ENCODE assay signal across 9 cellular contexts in genomic region chr1:36207339-36207738, GRCh38. TPM values are rescaled to one million over a fixed set of nuclear protein-coding genes. Genes with fewer than 3 reads are reported as not detected.
DNase-seq lines count a peak whose midpoint lies in the region; ATAC-seq, FAIRE-seq and TF ChIP-seq lines count a peak whose summit lies in the region.
"Had no signal": no experiment of that assay in that cellular context is flagged by ENCODE, and none has a peak within 500 bp of the region (broad histone marks: within the 10 kb centered on the region; RNA-seq: fewer than 3 reads in every experiment).

No MANE protein-coding gene starts in this region.

- peak overlapping the region; percentile 69 for H3K27ac Mint-ChIP-seq in activated CD4-positive, alpha-beta T cell treated with anti-CD3 and anti-CD28 coated beads, Interleukin-2, amount 10 ng/mL, durations not matched to agents 24 days and 14 days

- H3K4me1 Mint-ChIP-seq in activated CD4-positive, alpha-beta T cell treated with anti-CD3 and anti-CD28 coated beads, Interleukin-2, amount 10 ng/mL, durations not matched to agents 24 days and 14 days: peaks cover 11% of the 10 kb centered on the region

- H3K36me3 ChIP-seq in breast epithelium (no peaks in the 10 kb centered on the region), right lobe of liver (no peaks in the 10 kb centered on the region), upper lobe of left lung (no peaks in the 10 kb centered on the region)

- ATAC-seq in right lobe of liver (peak; percentile 72 to 89 (median 74)), upper lobe of left lung (ENCODE audit: low FRiP score in 2 of 2) (peak; percentile 58 to 67)

- H3K36me3 Mint-ChIP-seq in activated CD4-positive, alpha-beta T cell treated with anti-CD3 and anti-CD28 coated beads, Interleukin-2, amount 10 ng/mL, durations not matched to agents 24 days and 14 days (ENCODE audit: low read depth): no peaks in the 10 kb centered on the region

- no peak for DNase-seq in activated CD4-positive, alpha-beta T cell treated with anti-CD3 and anti-CD28 coated beads, Interleukin-2, amount 10 ng/mL, durations not matched to agents 24 days and 14 days
- DNase-seq in activated CD4-positive, alpha-beta T cell treated with anti-CD3 and anti-CD28 coated beads for 4 hours: no peak
- peak; percentile 88 to 90 for DNase-seq in breast epithelium (ENCODE audit: low spot score in 2 of 2)
- peak in 2 of 3 donors; percentile 61 to 73 for DNase-seq in right lobe of liver
- peak in 1 of 2 donors; percentile 71 for DNase-seq in upper lobe of left lung
- DNase-seq in GM12892 (ENCODE audit: insufficient read length): no peak
- no peak for DNase-seq in inferior parietal cortex (ENCODE audit: extremely low spot score)
- no peak for DNase-seq in OCI-M2 (lab: John Stamatoyannopoulos, UW; ENCODE audit: unreplicated experiment)
- DNase-seq: activated effector memory CD4-positive, alpha-beta T cell treated with Interleukin-2 at 50 U/mL for 16 hours had no signal

- no peaks in the 10 kb centered on the region for H3K27me3 Mint-ChIP-seq in activated CD4-positive, alpha-beta T cell treated with anti-CD3 and anti-CD28 coated beads, Interleukin-2, amount 10 ng/mL, durations not matched to agents 24 days and 14 days

- H3K27ac ChIP-seq in breast epithelium (peak overlapping the region; percentile 90 to 96), right lobe of liver (no peak overlapping the region), upper lobe of left lung (peak overlapping the region in 2 of 4 donors; percentile 14 to 26)

- whole genome bisulfite sequencing in right lobe of liver (ENCODE audit: insufficient coverage, low coverage, low lambda C conversion rate, missing lambda C conversion rate): 17% methylated on average over 3 of the region's 6 CpGs
- WGBS in upper lobe of left lung, 2 donors: 48 to 58% methylated on average over 6 of the region's 6 CpGs

- peaks cover 5 to 27% of the 10 kb centered on the region in 2 donors for H3K4me1 ChIP-seq in breast epithelium
- H3K4me1 ChIP-seq in right lobe of liver: peaks cover 0 to 18% (median 3%) of the 10 kb centered on the region in 4 donors
- peaks cover 20 to 23% (median 22%) of the 10 kb centered on the region in 4 donors for H3K4me1 ChIP-seq in upper lobe of left lung

- TF ChIP-seq POLR2A in breast epithelium (IDR thresholded peaks at IDR 0.05) (no peak), right lobe of liver (IDR thresholded peaks at IDR 0.05) (no peak), upper lobe of left lung (IDR thresholded peaks at IDR 0.05) (no peak), GM12892 (IDR thresholded peaks at IDR 0.05; ENCODE audit: low read depth, low read length) (no peak)

- no peaks in the 10 kb centered on the region for H3K27me3 ChIP-seq in breast epithelium
- no peaks in the 10 kb centered on the region for H3K27me3 ChIP-seq in right lobe of liver
- no peaks in the 10 kb centered on the region for H3K27me3 ChIP-seq in upper lobe of left lung

- H3K9me3 Mint-ChIP-seq in activated CD4-positive, alpha-beta T cell treated with anti-CD3 and anti-CD28 coated beads, Interleukin-2, amount 10 ng/mL, durations not matched to agents 24 days and 14 days: no peaks in the 10 kb centered on the region

- intact Hi-C loops in activated CD4-positive, alpha-beta T cell treated with anti-CD3 and anti-CD28 coated beads, Interleukin-2, amount 10 ng/mL, durations not matched to agents 24 days and 14 days (cut with micrococcal nuclease): loop anchor here (5.0 kb wide), 1 partner anchor 75 kb away; no protein-coding TSS in a partner anchor
- intact Hi-C loops in breast epithelium (cut with DNase I; ENCODE audit: low total_unique reads): no loop called here
- intact Hi-C loops in right lobe of liver (cut with DNase I): no loop called here

- TF ChIP-seq CTCF in breast epithelium (IDR thresholded peaks at IDR 0.05) (no peak), right lobe of liver (IDR thresholded peaks at IDR 0.05) (no peak), upper lobe of left lung (IDR thresholded peaks at IDR 0.05) (no peak)

- no peaks in the 10 kb centered on the region for H3K9me3 ChIP-seq in breast epithelium
- H3K9me3 ChIP-seq in right lobe of liver: no peaks in the 10 kb centered on the region
- H3K9me3 ChIP-seq in upper lobe of left lung: no peaks in the 10 kb centered on the region

- H3K4me3 Mint-ChIP-seq in activated CD4-positive, alpha-beta T cell treated with anti-CD3 and anti-CD28 coated beads, Interleukin-2, amount 10 ng/mL, durations not matched to agents 24 days and 14 days: no peak overlapping the region

- FAIRE-seq in GM12892 (lab: Jason Lieb, UNC): no peak

- TF ChIP-seq EP300 in upper lobe of left lung (IDR thresholded peaks at IDR 0.05): no peak

- H3K4me3 ChIP-seq in breast epithelium (peak overlapping the region in 2 of 3 donors; percentile 32 to 49), right lobe of liver (no peak overlapping the region), upper lobe of left lung (no peak overlapping the region)

RNA-seq across cellular contexts. Expression of gene THRAP3, which starts 16.9 kb away (rescaled TPM):
- total RNA-seq in activated CD4-positive, alpha-beta T cell treated with anti-CD3 and anti-CD28 coated beads, Interleukin-2, amount 10 ng/mL, durations not matched to agents 24 days and 14 days: 157 and 161 TPM in 2 replicates
- total RNA-seq in breast epithelium (100 to 1,000 TPM in 2 of 3 donors, 10 to 100 TPM in 1; 81.6 to 128 (median 122) TPM), right lobe of liver (10 to 100 TPM; 33.7 to 53.6 (median 40.7) TPM), upper lobe of left lung (10 to 100 TPM; 55.0 to 91.1 (median 84.0) TPM)
- polyA plus RNA-seq in GM12892 (2012; ENCODE audit: missing spikeins): 58.4 TPM

RNA-seq across cellular contexts. Expression of gene MAP7D1, which starts 51.4 kb away (rescaled TPM):
- total RNA-seq in activated CD4-positive, alpha-beta T cell treated with anti-CD3 and anti-CD28 coated beads, Interleukin-2, amount 10 ng/mL, durations not matched to agents 24 days and 14 days: 170 and 177 TPM in 2 replicates
- total RNA-seq in breast epithelium (10 to 100 TPM; 67.4 to 78.0 (median 68.6) TPM), right lobe of liver (10 to 100 TPM; 10.2 to 28.2 (median 15.8) TPM), upper lobe of left lung (100 to 1,000 TPM; 129 to 290 (median 153) TPM)
- 30.7 TPM for polyA plus RNA-seq in GM12892 (2012; ENCODE audit: missing spikeins)

RNA-seq across cellular contexts. Expression of gene TRAPPC3, which starts 58.1 kb away (rescaled TPM):
- total RNA-seq in activated CD4-positive, alpha-beta T cell treated with anti-CD3 and anti-CD28 coated beads, Interleukin-2, amount 10 ng/mL, durations not matched to agents 24 days and 14 days: 71.2 and 72.4 TPM in 2 replicates
- 100 to 1,000 TPM; 107 to 118 (median 116) TPM for total RNA-seq in breast epithelium
- 10 to 100 TPM; 26.0 to 52.4 (median 30.9) TPM for total RNA-seq in right lobe of liver
- 100 to 1,000 TPM in 2 of 6 donors, 10 to 100 TPM in 4; 65.8 to 120 (median 75.5) TPM for total RNA-seq in upper lobe of left lung
- 49.4 TPM for polyA plus RNA-seq in GM12892 (2012; ENCODE audit: missing spikeins)

Comparison
In these comparisons a context has a peak if more than half of its experiments do, and no peak if none do; other contexts are left out.
1. DNase-seq: peak in breast epithelium (2 of 2) and right lobe of liver (2 of 3); none in activated CD4-positive, alpha-beta T cell treated with anti-CD3 and anti-CD28 coated beads, Interleukin-2, amount 10 ng/mL, durations not matched to agents 24 days and 14 days (single experiment), activated CD4-positive, alpha-beta T cell treated with anti-CD3 and anti-CD28 coated beads for 4 hours (0 of 2), GM12892 (single experiment), inferior parietal cortex (single experiment) and OCI-M2 (single experiment).
2. H3K27ac ChIP-seq: peak in breast epithelium (2 of 2); none in right lobe of liver (0 of 3).
3. H3K4me3 ChIP-seq: peak in breast epithelium (2 of 3); none in right lobe of liver (0 of 3) and upper lobe of left lung (0 of 4).